8 cellular contexts compared by ENCODE assay signal in the genomic region with DNA sequence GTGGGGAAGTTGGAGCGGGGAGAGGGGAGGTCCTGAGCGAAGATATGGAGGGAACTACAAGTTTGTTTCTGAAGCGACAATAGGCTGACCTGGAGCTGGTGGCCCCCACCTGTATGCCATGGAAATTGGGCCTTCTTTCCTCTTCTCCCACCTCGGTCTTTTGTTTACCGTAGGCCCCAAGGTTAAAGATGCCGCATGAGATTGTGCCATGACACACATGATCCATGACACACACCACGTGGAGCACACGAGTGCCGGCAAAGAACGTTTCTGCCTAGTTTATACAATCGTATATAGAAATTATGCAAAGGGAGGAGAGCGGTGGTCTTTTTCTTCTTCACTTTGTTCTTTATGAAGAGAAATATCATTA. TPM values are rescaled to one million over a fixed set of nuclear protein-coding genes. Genes with fewer than 3 reads are reported as not detected.
DNase-seq lines count a peak whose midpoint lies in the region; ATAC-seq, FAIRE-seq and TF ChIP-seq lines count a peak whose summit lies in the region.

No MANE protein-coding gene starts in this region.

- H3K9me3 ChIP-seq in ES-I3 (ENCODE audit: control insufficient read depth, insufficient read depth, low read length) (no peaks in the 10 kb centered on the region), OCI-LY1 (ENCODE audit: low read length) (no peaks in the 10 kb centered on the region), breast epithelium (no peaks in the 10 kb centered on the region)

- peak overlapping the region; percentile 98 for H3K4me3 Mint-ChIP-seq in GM23338
- H3K4me3 Mint-ChIP-seq in stimulated activated naive CD8-positive, alpha-beta T cell treated with anti-CD3 and anti-CD28 coated beads, Interleukin-15, amount 100 ng/mL, for 72 hours, result peak overlapping the region; percentile 92 to 98

- H2AFZ ChIP-seq in GM23338 (peak overlapping the region; percentile 95; the same call in 1 of the 2 replicates), OCI-LY1 (ENCODE audit: low read length) (no peak overlapping the region)

- TF ChIP-seq POLR2A in breast epithelium (IDR thresholded peaks at IDR 0.05) (no peak), lower leg skin (IDR thresholded peaks at IDR 0.05) (no peak)

- H3K4me1 ChIP-seq in ES-I3 (ENCODE audit: insufficient read depth, low read length) (0 out of 2 replicates have a peak, but pooled peaks cover 4% of the 10 kb centered on the region), GM23338 (ENCODE audit: insufficient read depth) (peaks cover 14% of the 10 kb centered on the region), OCI-LY1 (ENCODE audit: insufficient read depth, low read length, severe bottlenecking) (peaks cover 40% of the 10 kb centered on the region), breast epithelium (peaks cover 0 to 10% of the 10 kb centered on the region in 2 donors)

- TF ChIP-seq CTCF in GM23338 (conservative IDR thresholded peaks at IDR 0.05; ENCODE audit: low read depth in 2 of 2), result no peak
- TF ChIP-seq CTCF in OCI-LY1 (IDR thresholded peaks at IDR 0.05; ENCODE audit: low read length), result no peak
- TF ChIP-seq CTCF in breast epithelium (IDR thresholded peaks at IDR 0.05), result no peak
- no peak for TF ChIP-seq CTCF in lower leg skin (IDR thresholded peaks at IDR 0.05)
- no peak for TF ChIP-seq CTCF in D721Med (IDR thresholded peaks at IDR 0.05; ENCODE audit: insufficient read depth, missing control alignments)

- H3K36me3 ChIP-seq in ES-I3 (ENCODE audit: insufficient read depth, low read length), result peaks cover 7% of the 10 kb centered on the region; the same call in 1 of the 2 replicates
- H3K36me3 ChIP-seq in GM23338 (ENCODE audit: insufficient read depth), result peaks cover 9% of the 10 kb centered on the region; the same call in 1 of the 2 replicates
- peaks cover 38% of the 10 kb centered on the region for H3K36me3 ChIP-seq in OCI-LY1 (ENCODE audit: insufficient read depth, low read length)
- H3K36me3 ChIP-seq in breast epithelium, result no peaks in the 10 kb centered on the region

- WGBS in lower leg skin, 2 donors, result 2% methylated on average over 12 of the region's 12 CpGs

- H3K36me3 Mint-ChIP-seq in GM23338 (ENCODE audit: low read depth), result peaks cover 35% of the 10 kb centered on the region

- H3K27ac Mint-ChIP-seq in GM23338, result peak overlapping the region; percentile 97
- H3K27ac Mint-ChIP-seq in stimulated activated naive CD8-positive, alpha-beta T cell treated with anti-CD3 and anti-CD28 coated beads, Interleukin-15, amount 100 ng/mL, for 72 hours, result peak overlapping the region; percentile 97 to 98

- H3K79me2 ChIP-seq in GM23338 (replicated peaks; ENCODE audit: insufficient read depth), result peaks cover 52% of the 10 kb centered on the region
- peaks cover 46% of the 10 kb centered on the region for H3K79me2 ChIP-seq in OCI-LY1 (ENCODE audit: insufficient read depth, low read length)

- peak; percentile 18; the same call in 1 of the 3 replicates for ATAC-seq in GM23338
- ATAC-seq in stimulated activated naive CD8-positive, alpha-beta T cell treated with anti-CD3 and anti-CD28 coated beads, Interleukin-15, amount 100 ng/mL, for 72 hours, result peak; percentile 61

- H3F3A ChIP-seq in GM23338 (replicated peaks; ENCODE audit: low read depth), result no peaks in the 10 kb centered on the region
- no peaks in the 10 kb centered on the region for H3F3A ChIP-seq in OCI-LY1 (ENCODE audit: insufficient read depth, low read length)

- H3K4me3 ChIP-seq in GM23338 (peak overlapping the region; percentile 92), OCI-LY1 (ENCODE audit: low read depth, low read length, poor library complexity, severe bottlenecking) (peak overlapping the region; percentile 95), breast epithelium (peak overlapping the region; percentile 77 to 87 (median 83)), lower leg skin (ENCODE audit: low read depth, poor library complexity, severe bottlenecking) (peak overlapping the region; percentile 98)

- DNase-seq in GM23338 (ENCODE audit: low spot score) (no peak), breast epithelium (ENCODE audit: low spot score in 2 of 2) (no peak), lower leg skin (ENCODE audit: low spot score in 2 of 2) (no peak), NCI-H69 (lab: John Stamatoyannopoulos, UW) (no peak), D721Med (ENCODE audit: insufficient read length, low spot score) (no peak)
- peak in 1 of 2 donors; percentile 16 for DNase-seq in stimulated activated naive CD8-positive, alpha-beta T cell treated with anti-CD3 and anti-CD28 coated beads, Interleukin-15, amount 100 ng/mL, for 72 hours

- H3K4me1 Mint-ChIP-seq in GM23338, result peaks cover 19% of the 10 kb centered on the region; the same call in 2 of the 3 replicates
- H3K4me1 Mint-ChIP-seq in stimulated activated naive CD8-positive, alpha-beta T cell treated with anti-CD3 and anti-CD28 coated beads, Interleukin-15, amount 100 ng/mL, for 72 hours, result peaks cover 40% of the 10 kb centered on the region

- H3K9me3 Mint-ChIP-seq in GM23338, result no peaks in the 10 kb centered on the region
- peaks cover 7 to 10% of the 10 kb centered on the region in 2 donors for H3K9me3 Mint-ChIP-seq in stimulated activated naive CD8-positive, alpha-beta T cell treated with anti-CD3 and anti-CD28 coated beads, Interleukin-15, amount 100 ng/mL, for 72 hours

- intact Hi-C loops in breast epithelium (cut with DNase I; ENCODE audit: low total_unique reads) (no loop called here), lower leg skin (cut with DNase I; ENCODE audit: low total_unique reads) (no loop called here)

- H3K9me2 ChIP-seq in GM23338 (ENCODE audit: insufficient read depth), result no peaks in the 10 kb centered on the region
- H3K9me2 ChIP-seq in OCI-LY1 (ENCODE audit: low read depth, low read length), result no peaks in the 10 kb centered on the region

- H3K27ac ChIP-seq in GM23338 (ENCODE audit: low read depth) (peak overlapping the region; percentile 91), OCI-LY1 (ENCODE audit: low read depth, low read length, poor library complexity, severe bottlenecking) (peak overlapping the region; percentile 37), breast epithelium (peak overlapping the region; percentile 80 to 81)

- H4K20me1 ChIP-seq in GM23338 (replicated peaks; ENCODE audit: insufficient read depth) (0 out of 2 replicates have a peak, but pooled peaks cover 5% of the 10 kb centered on the region), OCI-LY1 (ENCODE audit: insufficient read depth, low read length) (no peaks in the 10 kb centered on the region)

- H3K4me2 ChIP-seq in GM23338, result peak overlapping the region; percentile 95
- peak overlapping the region; percentile 64 for H3K4me2 ChIP-seq in OCI-LY1 (ENCODE audit: low read length)

- FAIRE-seq in D721Med (lab: Jason Lieb, UNC), result no peak

- no peaks in the 10 kb centered on the region for H3K27me3 ChIP-seq in GM23338 (ENCODE audit: insufficient read depth)
- H3K27me3 ChIP-seq in OCI-LY1 (ENCODE audit: insufficient read depth, low read length), result no peaks in the 10 kb centered on the region
- no peaks in the 10 kb centered on the region for H3K27me3 ChIP-seq in breast epithelium

- H3K27me3 Mint-ChIP-seq in GM23338 (ENCODE audit: insufficient read depth, low read depth, poor library complexity), result peaks cover 6% of the 10 kb centered on the region
- H3K27me3 Mint-ChIP-seq in stimulated activated naive CD8-positive, alpha-beta T cell treated with anti-CD3 and anti-CD28 coated beads, Interleukin-15, amount 100 ng/mL, for 72 hours, result no peaks in the 10 kb centered on the region

- H3K9ac ChIP-seq in ES-I3 (ENCODE audit: low read depth, low read length) (peak overlapping the region; percentile 89), OCI-LY1 (ENCODE audit: low read length) (peak overlapping the region; percentile 93)

TF ChIP-seq in GM23338, 12 proteins besides CTCF, POLR2A, EP300 and RAD21 (continues in another document):
- TF ChIP-seq POLR2AphosphoS5 (IDR thresholded peaks at IDR 0.05; ENCODE audit: low read depth) (no peak), EZH2 (IDR thresholded peaks at IDR 0.05; ENCODE audit: low read depth, unreplicated experiment) (no peak), CREB1 (CRISPR knock-in tag; IDR thresholded peaks at IDR 0.05; ENCODE audit: low read depth) (no peak), NANOG (IDR thresholded peaks at IDR 0.05; ENCODE audit: borderline replicate concordance) (no peak), EZH2phosphoT487 (IDR thresholded peaks at IDR 0.05; ENCODE audit: unreplicated experiment) (no peak)

RNA-seq across cellular contexts. Expression of a gene that starts 0.4 kb away (rescaled TPM):
- 117 and 146 TPM in 2 replicates for total RNA-seq in GM23338 (2014; rRNA removed; shearing (Covaris generic))
- 43.5 and 46.2 TPM in 2 replicates for polyA plus RNA-seq in GM23338 (2016; fragmentation: Nextera tagmentation; extraction: Ambion mirVana)
- total RNA-seq in breast epithelium (10 to 100 TPM; 35.7 to 52.7 (median 42.0) TPM), lower leg skin (10 to 100 TPM; 42.5 to 59.9 (median 49.1) TPM)

RNA-seq across cellular contexts. Expression of a gene that starts 45.9 kb away (rescaled TPM):
- total RNA-seq in GM23338 (2014; rRNA removed; shearing (Covaris generic)), result 0.43 and 0.63 TPM in 2 replicates
- polyA plus RNA-seq in GM23338 (2016; fragmentation: Nextera tagmentation; extraction: Ambion mirVana), result 0.37 and 0.55 TPM in 2 replicates
- under 1 TPM; 0.29 to 0.48 (median 0.33) TPM for total RNA-seq in breast epithelium
- total RNA-seq in lower leg skin, result under 1 TPM in 2 of 4 donors, not detected in 2; 0.06 to 0.23 TPM

RNA-seq across cellular contexts. Expression of a gene that starts 54.7 kb away (rescaled TPM):
- total RNA-seq in GM23338 (2014; rRNA removed; shearing (Covaris generic)), result 74.6 and 95.4 TPM in 2 replicates
- polyA plus RNA-seq in GM23338 (2016; fragmentation: Nextera tagmentation; extraction: Ambion mirVana), result 51.9 and 67.3 TPM in 2 replicates
- 10 to 100 TPM; 36.6 to 59.9 (median 37.4) TPM for total RNA-seq in breast epithelium
- total RNA-seq in lower leg skin, result 10 to 100 TPM; 32.2 to 40.8 (median 34.8) TPM

Comparison
In these comparisons a context has a peak if more than half of its experiments do, and no peak if none do; other contexts are left out.
1. H3K27ac ChIP-seq: peak in every context shown above with its lines; median percentile 91 in GM23338; 80 in breast epithelium; 37 in OCI-LY1.